ENCODE assay signal across 1 cellular context in the genomic region with DNA sequence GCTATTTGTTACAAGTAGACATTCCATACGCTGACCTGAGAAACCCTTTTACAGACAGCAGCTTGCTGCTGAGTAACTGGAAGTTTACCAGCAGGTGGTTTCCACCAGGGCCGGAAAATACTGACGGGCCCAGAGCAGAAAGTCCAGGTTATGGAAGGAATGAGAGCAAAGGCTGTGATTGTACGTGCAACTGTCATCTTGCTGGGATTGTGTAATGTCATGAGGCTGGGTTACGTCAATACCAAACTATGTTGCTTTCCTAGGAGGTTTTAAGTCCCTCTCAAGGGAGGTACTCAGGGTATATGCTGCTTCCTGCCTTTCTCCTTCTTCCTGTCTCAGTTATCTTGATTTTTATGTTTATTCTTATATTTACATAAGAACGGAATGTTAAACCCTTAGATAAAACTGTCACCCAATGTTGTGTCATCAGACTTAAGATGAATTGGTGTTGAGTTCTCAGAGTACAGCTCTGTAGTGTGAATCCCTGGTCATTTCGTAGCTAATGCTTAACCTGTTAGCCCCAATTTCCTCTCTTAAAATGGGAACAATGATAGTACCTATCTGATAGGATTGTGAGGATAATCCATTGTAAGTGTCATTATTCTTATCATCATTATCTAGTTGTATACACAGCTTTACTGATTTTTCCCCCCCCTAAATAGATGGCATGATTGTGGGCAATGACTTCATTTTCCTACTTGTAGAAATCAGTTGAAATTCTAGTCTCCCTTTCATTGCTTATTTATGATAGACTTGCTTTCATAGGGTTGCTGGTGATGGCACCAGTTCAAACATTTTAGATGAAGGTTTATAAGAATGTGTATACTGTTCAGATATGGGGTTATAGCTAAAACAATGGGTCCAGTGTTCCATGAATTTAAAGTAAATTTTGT.
TF ChIP-seq lines count a peak whose summit lies in the region.

No MANE protein-coding gene starts in this region.

TF ChIP-seq in A549, 52 proteins besides CTCF, POLR2A, EP300 and RAD21 (continued from another document):
- TF ChIP-seq, protein P1, sequence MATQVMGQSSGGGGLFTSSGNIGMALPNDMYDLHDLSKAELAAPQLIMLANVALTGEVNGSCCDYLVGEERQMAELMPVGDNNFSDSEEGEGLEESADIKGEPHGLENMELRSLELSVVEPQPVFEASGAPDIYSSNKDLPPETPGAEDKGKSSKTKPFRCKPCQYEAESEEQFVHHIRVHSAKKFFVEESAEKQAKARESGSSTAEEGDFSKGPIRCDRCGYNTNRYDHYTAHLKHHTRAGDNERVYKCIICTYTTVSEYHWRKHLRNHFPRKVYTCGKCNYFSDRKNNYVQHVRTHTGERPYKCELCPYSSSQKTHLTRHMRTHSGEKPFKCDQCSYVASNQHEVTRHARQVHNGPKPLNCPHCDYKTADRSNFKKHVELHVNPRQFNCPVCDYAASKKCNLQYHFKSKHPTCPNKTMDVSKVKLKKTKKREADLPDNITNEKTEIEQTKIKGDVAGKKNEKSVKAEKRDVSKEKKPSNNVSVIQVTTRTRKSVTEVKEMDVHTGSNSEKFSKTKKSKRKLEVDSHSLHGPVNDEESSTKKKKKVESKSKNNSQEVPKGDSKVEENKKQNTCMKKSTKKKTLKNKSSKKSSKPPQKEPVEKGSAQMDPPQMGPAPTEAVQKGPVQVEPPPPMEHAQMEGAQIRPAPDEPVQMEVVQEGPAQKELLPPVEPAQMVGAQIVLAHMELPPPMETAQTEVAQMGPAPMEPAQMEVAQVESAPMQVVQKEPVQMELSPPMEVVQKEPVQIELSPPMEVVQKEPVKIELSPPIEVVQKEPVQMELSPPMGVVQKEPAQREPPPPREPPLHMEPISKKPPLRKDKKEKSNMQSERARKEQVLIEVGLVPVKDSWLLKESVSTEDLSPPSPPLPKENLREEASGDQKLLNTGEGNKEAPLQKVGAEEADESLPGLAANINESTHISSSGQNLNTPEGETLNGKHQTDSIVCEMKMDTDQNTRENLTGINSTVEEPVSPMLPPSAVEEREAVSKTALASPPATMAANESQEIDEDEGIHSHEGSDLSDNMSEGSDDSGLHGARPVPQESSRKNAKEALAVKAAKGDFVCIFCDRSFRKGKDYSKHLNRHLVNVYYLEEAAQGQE (IDR thresholded peaks at IDR 0.05): no peak
- TF ChIP-seq MAFK (IDR thresholded peaks at IDR 0.05; ENCODE audit: partially characterized antibody) (no peak), JUN (IDR thresholded peaks at IDR 0.05) (peak; percentile 94; a peak in 4 of 5 replicates), MAZ (IDR thresholded peaks at IDR 0.05; ENCODE audit: borderline replicate concordance, low read depth, low read length) (no peak), CBX2 (IDR thresholded peaks at IDR 0.05; ENCODE audit: borderline replicate concordance, low read depth) (no peak), ZSCAN20 (CRISPR knock-in tag; IDR thresholded peaks at IDR 0.05) (no peak), MYC (IDR thresholded peaks at IDR 0.05; ENCODE audit: borderline replicate concordance, low read length) (no peak), TFCP2L1 (CRISPR knock-in tag; IDR thresholded peaks at IDR 0.05) (no peak), TP53 (CRISPR knock-in tag; IDR thresholded peaks at IDR 0.05) (no peak), HOXA7 (CRISPR knock-in tag; IDR thresholded peaks at IDR 0.05) (no peak), EHF (CRISPR knock-in tag; IDR thresholded peaks at IDR 0.05) (no peak), PHF8 (IDR thresholded peaks at IDR 0.05; ENCODE audit: borderline replicate concordance, low read depth) (no peak), SREBF2 (IDR thresholded peaks at IDR 0.05) (no peak), HDAC2 (IDR thresholded peaks at IDR 0.05) (no peak), CBX8 (IDR thresholded peaks at IDR 0.05) (no peak)
- TF ChIP-seq, protein P2, sequence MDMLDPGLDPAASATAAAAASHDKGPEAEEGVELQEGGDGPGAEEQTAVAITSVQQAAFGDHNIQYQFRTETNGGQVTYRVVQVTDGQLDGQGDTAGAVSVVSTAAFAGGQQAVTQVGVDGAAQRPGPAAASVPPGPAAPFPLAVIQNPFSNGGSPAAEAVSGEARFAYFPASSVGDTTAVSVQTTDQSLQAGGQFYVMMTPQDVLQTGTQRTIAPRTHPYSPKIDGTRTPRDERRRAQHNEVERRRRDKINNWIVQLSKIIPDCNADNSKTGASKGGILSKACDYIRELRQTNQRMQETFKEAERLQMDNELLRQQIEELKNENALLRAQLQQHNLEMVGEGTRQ (IDR thresholded peaks at IDR 0.05): no peak
- TF ChIP-seq, protein P3, sequence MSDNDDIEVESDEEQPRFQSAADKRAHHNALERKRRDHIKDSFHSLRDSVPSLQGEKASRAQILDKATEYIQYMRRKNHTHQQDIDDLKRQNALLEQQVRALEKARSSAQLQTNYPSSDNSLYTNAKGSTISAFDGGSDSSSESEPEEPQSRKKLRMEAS (IDR thresholded peaks at IDR 0.05): peak; percentile 86
- TF ChIP-seq, protein P4, sequence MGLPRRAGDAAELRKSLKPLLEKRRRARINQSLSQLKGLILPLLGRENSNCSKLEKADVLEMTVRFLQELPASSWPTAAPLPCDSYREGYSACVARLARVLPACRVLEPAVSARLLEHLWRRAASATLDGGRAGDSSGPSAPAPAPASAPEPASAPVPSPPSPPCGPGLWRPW (IDR thresholded peaks at IDR 0.05): peak; percentile 81
- TF ChIP-seq, protein P5, sequence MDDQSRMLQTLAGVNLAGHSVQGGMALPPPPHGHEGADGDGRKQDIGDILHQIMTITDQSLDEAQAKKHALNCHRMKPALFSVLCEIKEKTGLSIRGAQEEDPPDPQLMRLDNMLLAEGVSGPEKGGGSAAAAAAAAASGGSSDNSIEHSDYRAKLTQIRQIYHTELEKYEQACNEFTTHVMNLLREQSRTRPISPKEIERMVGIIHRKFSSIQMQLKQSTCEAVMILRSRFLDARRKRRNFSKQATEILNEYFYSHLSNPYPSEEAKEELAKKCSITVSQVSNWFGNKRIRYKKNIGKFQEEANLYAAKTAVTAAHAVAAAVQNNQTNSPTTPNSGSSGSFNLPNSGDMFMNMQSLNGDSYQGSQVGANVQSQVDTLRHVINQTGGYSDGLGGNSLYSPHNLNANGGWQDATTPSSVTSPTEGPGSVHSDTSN (IDR thresholded peaks at IDR 0.05): peak; percentile 33; the same call in 1 of the 2 replicates
